Comparison of ENCODE assay signal across 1 cellular context in genomic region chr22:41446639-41447434, GRCh38.
TF ChIP-seq lines count a peak whose summit lies in the region.

Gene TOB2, minus strand, starts transcription at chr22:41446801. Its CDS starts 9,456 bp downstream, at chr22:41437345.

TF ChIP-seq in GM12878, 131 proteins besides CTCF, POLR2A, EP300 and RAD21 (continued from another document):
- TF ChIP-seq BHLHE40 (IDR thresholded peaks at IDR 0.05; ENCODE audit: borderline replicate concordance in 1 of 2, low read depth in 2 of 2, low read length in 1 of 2): peak; percentile 59 to 80; a peak in 3 of 4 replicates
- peak; percentile 64; the same call in 1 of the 2 replicates for TF ChIP-seq HCFC1 (IDR thresholded peaks at IDR 0.05; ENCODE audit: low read length)
- no peak for TF ChIP-seq ASH2L (IDR thresholded peaks at IDR 0.05; ENCODE audit: borderline replicate concordance, low read depth)
- peak; percentile 80 for TF ChIP-seq DPF2 (IDR thresholded peaks at IDR 0.05)
- no peak for TF ChIP-seq NFIC (IDR thresholded peaks at IDR 0.05; ENCODE audit: low read depth, low read length)
- peak; percentile 91 for TF ChIP-seq BACH1 (IDR thresholded peaks at IDR 0.05; ENCODE audit: borderline replicate concordance)
- TF ChIP-seq PAX5 (IDR thresholded peaks at IDR 0.05; ENCODE audit: borderline replicate concordance, low read depth, low read length): peak; percentile 77; the same call in 1 of the 2 replicates
- no peak for TF ChIP-seq ATF7 (IDR thresholded peaks at IDR 0.05; ENCODE audit: low read depth)
- peak; percentile 53; the same call in 1 of the 2 replicates for TF ChIP-seq ELK1 (IDR thresholded peaks at IDR 0.05; ENCODE audit: low read depth, low read length)
- no peak; the same call in 1 of the 2 replicates for TF ChIP-seq LARP7 (IDR thresholded peaks at IDR 0.05)
- peak; percentile 99 for TF ChIP-seq TAF1 (IDR thresholded peaks at IDR 0.05; ENCODE audit: borderline replicate concordance, low read depth, low read length)
- TF ChIP-seq GATAD2B (conservative IDR thresholded peaks at IDR 0.05; ENCODE audit: low read depth): peak; percentile 71; the same call in 1 of the 2 replicates
- TF ChIP-seq CREM (IDR thresholded peaks at IDR 0.05; ENCODE audit: low read depth): peak; percentile 91
- TF ChIP-seq HDAC2 (IDR thresholded peaks at IDR 0.05): no peak
- peak; percentile 85 for TF ChIP-seq RCOR1 (conservative IDR thresholded peaks at IDR 0.05; ENCODE audit: low read depth, low read length)
- peak; percentile 48 for TF ChIP-seq ZBTB11 (CRISPR knock-in tag; IDR thresholded peaks at IDR 0.05)
- peak; percentile 84; the same call in 1 of the 2 replicates for TF ChIP-seq RB1 (IDR thresholded peaks at IDR 0.05; ENCODE audit: borderline replicate concordance)
- TF ChIP-seq IRF4 (IDR thresholded peaks at IDR 0.05; ENCODE audit: low read depth, low read length): peak; percentile 48; the same call in 1 of the 2 replicates
- peak; percentile 3 for TF ChIP-seq SMC3 (IDR thresholded peaks at IDR 0.05; ENCODE audit: borderline replicate concordance, low read length)
- no peak for TF ChIP-seq WRNIP1 (IDR thresholded peaks at IDR 0.05; ENCODE audit: borderline replicate concordance, low read depth, low read length)
- peak; percentile 68 for TF ChIP-seq MEF2B (IDR thresholded peaks at IDR 0.05; ENCODE audit: partially characterized antibody, poor library complexity, severe bottlenecking)
- TF ChIP-seq EGR1 (IDR thresholded peaks at IDR 0.05; ENCODE audit: borderline replicate concordance in 1 of 2, low read depth in 2 of 2, low read length in 2 of 2): peak; percentile 50 to 72; a peak in 2 of 3 replicates
- peak; percentile 81 for TF ChIP-seq BMI1 (IDR thresholded peaks at IDR 0.05; ENCODE audit: borderline replicate concordance)
- TF ChIP-seq SP1 (IDR thresholded peaks at IDR 0.05; ENCODE audit: low read depth, low read length): peak; percentile 94
- TF ChIP-seq SRF (IDR thresholded peaks at IDR 0.05; ENCODE audit: low read depth in 2 of 2, low read length in 2 of 2): peak; percentile 34 to 69; a peak in 3 of 4 replicates
- TF ChIP-seq MEF2A (IDR thresholded peaks at IDR 0.05; ENCODE audit: insufficient read depth, low read depth, low read length): peak; percentile 84
- no peak for TF ChIP-seq NR2C2 (IDR thresholded peaks at IDR 0.05; ENCODE audit: borderline replicate concordance, control insufficient read depth, insufficient read length, low read depth)
- peak; percentile 40; the same call in 1 of the 2 replicates for TF ChIP-seq FOXK2 (IDR thresholded peaks at IDR 0.05)
- peak; percentile 91 for TF ChIP-seq ZNF687 (IDR thresholded peaks at IDR 0.05)
- TF ChIP-seq RELB (IDR thresholded peaks at IDR 0.05; ENCODE audit: low read depth): peak; percentile 91
- TF ChIP-seq GABPA (IDR thresholded peaks at IDR 0.05; ENCODE audit: low read depth): no peak
- TF ChIP-seq ETV6 (conservative IDR thresholded peaks at IDR 0.05 in 1 of 2, IDR thresholded peaks at IDR 0.05 in 1 of 2; ENCODE audit: borderline replicate concordance in 1 of 2, low read depth in 1 of 2): peak in 1 of 2 experiments; percentile 54; a peak in 1 of 4 replicates
- TF ChIP-seq PKNOX1 (IDR thresholded peaks at IDR 0.05): peak; percentile 24
- TF ChIP-seq TCF3 (IDR thresholded peaks at IDR 0.05; ENCODE audit: borderline replicate concordance, insufficient read depth, low read depth, low read length): peak; percentile 88; the same call in 1 of the 2 replicates
- peak; percentile 81 for TF ChIP-seq IKZF1 (conservative IDR thresholded peaks at IDR 0.05)
- TF ChIP-seq REST (IDR thresholded peaks at IDR 0.05; ENCODE audit: low read depth, low read length): peak; percentile 53; the same call in 1 of the 2 replicates
